ENCODE assay signal across 23 cellular contexts in genomic region chr2:7033136-7033960, GRCh38.
A peak's percentile ranks its signal among the peaks of the same experiment; 100 is the strongest.
DNase-seq lines count a peak whose midpoint lies in the region; ATAC-seq, FAIRE-seq and TF ChIP-seq lines count a peak whose summit lies in the region.
"Had no signal": no experiment of that assay in that cellular context is flagged by ENCODE, and none has a peak within 500 bp of the region (broad histone marks: within the 10 kb centered on the region; RNA-seq: fewer than 3 reads in every experiment).

No MANE protein-coding gene starts in this region.

- peak overlapping the region; percentile 38 for H3K27ac Mint-ChIP-seq in activated naive CD4-positive, alpha-beta T cell treated with anti-CD3 and anti-CD28 coated beads, Interleukin-2, amount 50 U/mL, for 24 hours
- H3K27ac Mint-ChIP-seq in activated naive CD4-positive, alpha-beta T cell treated with anti-CD3 and anti-CD28 coated beads, Interleukin-2, amount 10 ng/mL, durations not matched to agents 7 days and 5 days, result no peak overlapping the region
- peak overlapping the region in 8 of 10 donors; percentile 17 to 86 (median 48) for H3K27ac Mint-ChIP-seq in naive thymus-derived CD8-positive, alpha-beta T cell
- H3K27ac Mint-ChIP-seq: CD14-positive monocyte, HFFc6 had no signal

- H3K4me3 ChIP-seq in small intestine (ENCODE audit: low read depth in 1 of 2, low read length in 2 of 2) (no peak overlapping the region), HAP-1 (no peak overlapping the region)
- H3K4me3 ChIP-seq: A549, K562 had no signal

- H3K9me3 Mint-ChIP-seq in activated naive CD4-positive, alpha-beta T cell treated with anti-CD3 and anti-CD28 coated beads, Interleukin-2, amount 50 U/mL, for 24 hours, result no peaks in the 10 kb centered on the region
- no peaks in the 10 kb centered on the region for H3K9me3 Mint-ChIP-seq in activated naive CD4-positive, alpha-beta T cell treated with anti-CD3 and anti-CD28 coated beads, Interleukin-2, amount 10 ng/mL, durations not matched to agents 7 days and 5 days
- H3K9me3 Mint-ChIP-seq in naive thymus-derived CD8-positive, alpha-beta T cell, result no peaks in the 10 kb centered on the region
- H3K9me3 Mint-ChIP-seq: CD14-positive monocyte had no signal

- H3K27me3 ChIP-seq in small intestine (ENCODE audit: control insufficient read depth in 2 of 2, insufficient read depth in 2 of 2, low read length in 2 of 2), result no peaks in the 10 kb centered on the region
- H3K27me3 ChIP-seq in HAP-1 (ENCODE audit: low read depth), result no peaks in the 10 kb centered on the region

- no peaks in the 10 kb centered on the region for H3K4me1 ChIP-seq in small intestine (ENCODE audit: control insufficient read depth in 2 of 2, insufficient read depth in 1 of 2, low read depth in 1 of 2, low read length in 1 of 2)
- no peaks in the 10 kb centered on the region for H3K4me1 ChIP-seq in HAP-1

- H3K27ac ChIP-seq in VCaP (peak overlapping the region; percentile 53; the same call in 1 of the 2 replicates), small intestine (ENCODE audit: low read depth in 1 of 2, low read length in 1 of 2) (no peak overlapping the region)
- H3K27ac ChIP-seq: A549, HL-60 had no signal

- H3K9me3 ChIP-seq in small intestine (ENCODE audit: control insufficient read depth, low read depth) (no peaks in the 10 kb centered on the region), HAP-1 (no peaks in the 10 kb centered on the region)
- H3K9me3 ChIP-seq: A549 had no signal

- H3K4me1 Mint-ChIP-seq in activated naive CD4-positive, alpha-beta T cell treated with anti-CD3 and anti-CD28 coated beads, Interleukin-2, amount 50 U/mL, for 24 hours, result peaks cover 16% of the 10 kb centered on the region
- peaks cover 14% of the 10 kb centered on the region for H3K4me1 Mint-ChIP-seq in activated naive CD4-positive, alpha-beta T cell treated with anti-CD3 and anti-CD28 coated beads, Interleukin-2, amount 10 ng/mL, durations not matched to agents 7 days and 5 days
- peaks cover 7 to 18% (median 10%) of the 10 kb centered on the region in 4 donors for H3K4me1 Mint-ChIP-seq in naive thymus-derived CD8-positive, alpha-beta T cell

- POLR2A ChIA-PET in naive thymus-derived CD8-positive, alpha-beta T cell (lab: Charles Lee), result no interaction called here

- peaks cover 16% of the 10 kb centered on the region for H3K36me3 Mint-ChIP-seq in activated naive CD4-positive, alpha-beta T cell treated with anti-CD3 and anti-CD28 coated beads, Interleukin-2, amount 50 U/mL, for 24 hours
- peaks cover 69% of the 10 kb centered on the region for H3K36me3 Mint-ChIP-seq in activated naive CD4-positive, alpha-beta T cell treated with anti-CD3 and anti-CD28 coated beads, Interleukin-2, amount 10 ng/mL, durations not matched to agents 7 days and 5 days
- peaks cover 0 to 86% (median 15%) of the 10 kb centered on the region in 3 donors for H3K36me3 Mint-ChIP-seq in naive thymus-derived CD8-positive, alpha-beta T cell

- no peak for ATAC-seq in naive thymus-derived CD8-positive, alpha-beta T cell

- in situ Hi-C loops in HAP-1 (cut with MboI; ENCODE audit: low sequenced_read_pairs), result no loop called here

- no peak for TF ChIP-seq CTCF in VCaP (conservative IDR thresholded peaks at IDR 0.05)

- no peak for DNase-seq in activated naive CD4-positive, alpha-beta T cell treated with anti-CD3 and anti-CD28 coated beads, Interleukin-2, amount 10 ng/mL, durations not matched to agents 7 days and 5 days
- no peak for DNase-seq in naive thymus-derived CD8-positive, alpha-beta T cell
- DNase-seq in small intestine (peak; percentile 71), NCI-H146 (lab: John Stamatoyannopoulos, UW) (no peak), HAP-1 (ENCODE audit: low spot score in 2 of 2) (no peak)
- no peak for DNase-seq in stimulated activated naive CD4-positive, alpha-beta T cell treated with Interleukin-2 at 50 U/mL for 16 hours (lab: John Stamatoyannopoulos, UW)
- DNase-seq: Calu3; DMS79; HFFc6; NCI-H1436 treated with DMSO at 0.1 percent for 48 hours; NCI-H2227 treated with DMSO at 0.1 percent for 48 hours; NK-92 treated with Interleukin-12 subunit alpha and Interleukin-12 subunit beta, amount 100 ng/mL, for 24 hours; SHP77 treated with DMSO at 0.1 percent for 48 hours had no signal

- no peaks in the 10 kb centered on the region for H3K27me3 Mint-ChIP-seq in activated naive CD4-positive, alpha-beta T cell treated with anti-CD3 and anti-CD28 coated beads, Interleukin-2, amount 50 U/mL, for 24 hours
- no peaks in the 10 kb centered on the region for H3K27me3 Mint-ChIP-seq in activated naive CD4-positive, alpha-beta T cell treated with anti-CD3 and anti-CD28 coated beads, Interleukin-2, amount 10 ng/mL, durations not matched to agents 7 days and 5 days
- H3K27me3 Mint-ChIP-seq in naive thymus-derived CD8-positive, alpha-beta T cell, result no peaks in the 10 kb centered on the region

- CTCF ChIA-PET in activated naive CD4-positive, alpha-beta T cell treated with anti-CD3 and anti-CD28 coated beads, Interleukin-2, amount 10 ng/mL, durations not matched to agents 7 days and 5 days (lab: Charles Lee), result interaction anchor here (1.3 kb wide), 1 partner anchor 19 kb away, joined by 4 read pairs; no protein-coding TSS in a partner anchor

- WGBS in small intestine, 3 donors, result 50 to 82% (median 71%) methylated on average over 20 of the region's 20 CpGs

- H3K36me3 ChIP-seq in small intestine (ENCODE audit: control insufficient read depth in 2 of 2, insufficient read depth in 2 of 2, low read length in 2 of 2), result peaks cover 0 to 4% of the 10 kb centered on the region in 2 donors
- no peaks in the 10 kb centered on the region; the same call in 1 of the 2 replicates for H3K36me3 ChIP-seq in HAP-1 (replicated peaks)

- no peak overlapping the region for H3K4me3 Mint-ChIP-seq in activated naive CD4-positive, alpha-beta T cell treated with anti-CD3 and anti-CD28 coated beads, Interleukin-2, amount 50 U/mL, for 24 hours
- H3K4me3 Mint-ChIP-seq in activated naive CD4-positive, alpha-beta T cell treated with anti-CD3 and anti-CD28 coated beads, Interleukin-2, amount 10 ng/mL, durations not matched to agents 7 days and 5 days, result no peak overlapping the region
- no peak overlapping the region for H3K4me3 Mint-ChIP-seq in naive thymus-derived CD8-positive, alpha-beta T cell
- H3K4me3 Mint-ChIP-seq: CD14-positive monocyte, HFFc6 had no signal

- no peak for FAIRE-seq in small intestine (lab: Jason Lieb, UNC)
- FAIRE-seq: A549, G401.6, GM12892, H1, K562, RCC 7860 had no signal
